Comparison of ENCODE assay signal across 22 cellular contexts in the genomic region with DNA sequence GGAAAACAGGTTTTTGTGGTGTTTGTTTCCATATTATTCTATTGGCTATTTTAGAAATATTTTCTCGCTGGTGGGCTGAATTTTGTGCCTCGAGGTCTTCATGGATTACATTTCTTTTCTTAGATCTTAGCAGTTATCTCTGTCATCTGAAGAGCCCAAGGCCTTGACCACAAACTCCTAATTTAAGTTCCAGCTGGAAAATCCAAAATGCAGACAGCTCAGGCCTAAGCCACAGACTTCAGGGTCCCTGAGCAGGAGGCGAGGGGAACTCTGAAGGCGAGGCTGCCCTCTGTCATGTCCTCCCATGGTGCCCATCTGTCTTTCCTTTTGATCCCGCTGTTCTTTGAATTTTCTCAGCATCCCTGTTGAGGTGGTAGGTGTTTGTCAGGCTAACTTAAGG.
"Had no signal": no experiment of that assay in that cellular context is flagged by ENCODE, and none has a peak within 500 bp of the region (broad histone marks: within the 10 kb centered on the region; RNA-seq: fewer than 3 reads in every experiment).

No MANE protein-coding gene starts in this region.

- ATAC-seq: activated T-helper 17 cell treated with anti-CD3 and anti-CD28 coated beads, Interleukin-2, amount 50 U/mL, for 72 hours; WTC11 had no signal

- H3K4me3 ChIP-seq: Peyer's patch had no signal

- H3K27ac ChIP-seq: Peyer's patch had no signal

- H3K4me1 ChIP-seq: Peyer's patch had no signal

- H3K27me3 ChIP-seq: Peyer's patch had no signal

- H3K9me3 Mint-ChIP-seq: activated naive CD4-positive, alpha-beta T cell treated with anti-CD3 and anti-CD28 coated beads for 36 hours; activated T-helper 17 cell treated with anti-CD3 and anti-CD28 coated beads, Interleukin-2, amount 50 U/mL, for 72 hours; T-helper 1 cell treated with Interleukin-12 subunit alpha and Interleukin-12 subunit beta and Interleukin-4 antibody, amounts not matched to agents 30 μg/mL and 1 μg/mL, for 36 hours; WTC11 had no signal

- H3K27me3 Mint-ChIP-seq: activated naive CD8-positive, alpha-beta T cell; activated T-helper 17 cell treated with anti-CD3 and anti-CD28 coated beads, Interleukin-2, amount 50 U/mL, for 72 hours had no signal

- H3K27ac Mint-ChIP-seq: activated naive CD4-positive, alpha-beta T cell treated with anti-CD3 and anti-CD28 coated beads for 36 hours; activated naive CD8-positive, alpha-beta T cell; activated T-helper 17 cell treated with anti-CD3 and anti-CD28 coated beads, Interleukin-2, amount 50 U/mL, for 72 hours; T-helper 1 cell treated with Interleukin-12 subunit alpha and Interleukin-12 subunit beta and Interleukin-4 antibody, amounts not matched to agents 30 μg/mL and 1 μg/mL, for 36 hours; WTC11 had no signal

- H3K4me1 Mint-ChIP-seq: activated T-helper 17 cell treated with anti-CD3 and anti-CD28 coated beads, Interleukin-2, amount 50 U/mL, for 72 hours; WTC11 had no signal

- H3K9me3 ChIP-seq: Peyer's patch had no signal

- DNase-seq: activated CD4-positive, alpha-beta T cell treated with anti-CD3 and anti-CD28 coated beads for 48 hours; activated CD4-positive, alpha-beta T cell treated with anti-CD3 and anti-CD28 coated beads, Interleukin-2, amount 50 U/mL, for 48 hours; activated CD4-positive, CD25-positive, alpha-beta regulatory T cell treated with anti-CD3 and anti-CD28 coated beads, Interleukin-2, amount 50 U/mL, for 72 hours; activated gamma-delta T cell; activated naive CD4-positive, alpha-beta T cell treated with anti-CD3 and anti-CD28 coated beads for 36 hours; activated T-cell treated with anti-CD3 and anti-CD28 coated beads for 4 hours; activated T-cell treated with anti-CD3 and anti-CD28 coated beads, Interleukin-2, amount 50 U/mL, for 48 hours; caudate nucleus; Kasumi-1; NCI-H1105 treated with DMSO at 0.1 percent for 48 hours; NCI-H1436 treated with DMSO at 0.1 percent for 48 hours; NCI-H187; NCI-H2081; NCI-H510A treated with DMSO at 0.1 percent for 48 hours; NCI-H748 treated with DMSO at 0.1 percent for 48 hours; NK-92 treated with Interleukin-12 subunit alpha and Interleukin-12 subunit beta, amount 100 ng/mL, for 24 hours; Peyer's patch; SHP77 treated with DMSO at 0.1 percent for 48 hours had no signal

- H3K4me3 Mint-ChIP-seq: activated naive CD4-positive, alpha-beta T cell treated with anti-CD3 and anti-CD28 coated beads for 36 hours; activated naive CD8-positive, alpha-beta T cell; activated T-helper 17 cell treated with anti-CD3 and anti-CD28 coated beads, Interleukin-2, amount 50 U/mL, for 72 hours; T-helper 1 cell treated with Interleukin-12 subunit alpha and Interleukin-12 subunit beta and Interleukin-4 antibody, amounts not matched to agents 30 μg/mL and 1 μg/mL, for 36 hours; WTC11 had no signal
